In genomic region chrX:103503163-103503852, GRCh38 we compare ENCODE assay signal across 17 cellular contexts. TPM values are rescaled to one million over a fixed set of nuclear protein-coding genes. Genes with fewer than 3 reads are reported as not detected.
DNase-seq lines count a peak whose midpoint lies in the region; ATAC-seq and TF ChIP-seq lines count a peak whose summit lies in the region.
"Had no signal": no experiment of that assay in that cellular context is flagged by ENCODE, and none has a peak within 500 bp of the region (broad histone marks: within the 10 kb centered on the region; RNA-seq: fewer than 3 reads in every experiment).

No MANE protein-coding gene starts in this region.

- H3K27me3 ChIP-seq in Karpas-422 (ENCODE audit: low read length) (no peaks in the 10 kb centered on the region), osteoblast (ENCODE audit: insufficient read depth, low read length) (no peaks in the 10 kb centered on the region), WERI-Rb-1 (ENCODE audit: insufficient read depth, low read depth, severe bottlenecking) (peaks cover 8% of the 10 kb centered on the region)
- H3K27me3 ChIP-seq: thyroid gland had no signal

- no peaks in the 10 kb centered on the region for H3K9me2 ChIP-seq in Karpas-422 (replicated peaks; ENCODE audit: insufficient read depth, low read length)

- no peak overlapping the region for H3K9ac ChIP-seq in Karpas-422 (ENCODE audit: low read length)

- no peaks in the 10 kb centered on the region for H3K9me3 ChIP-seq in Karpas-422 (ENCODE audit: low read length)
- H3K9me3 ChIP-seq in osteoblast (ENCODE audit: low read depth, low read length), result no peaks in the 10 kb centered on the region
- H3K9me3 ChIP-seq in WERI-Rb-1 (ENCODE audit: severe bottlenecking), result no peaks in the 10 kb centered on the region
- H3K9me3 ChIP-seq: thyroid gland had no signal

- H3K36me3 ChIP-seq in Karpas-422 (ENCODE audit: insufficient read depth, low read length) (no peaks in the 10 kb centered on the region), osteoblast (ENCODE audit: insufficient read depth, low read length) (no peaks in the 10 kb centered on the region), WERI-Rb-1 (no peaks in the 10 kb centered on the region)
- H3K36me3 ChIP-seq: thyroid gland had no signal

- H4K20me1 ChIP-seq in Karpas-422 (ENCODE audit: insufficient read depth, low read depth, low read length), result no peaks in the 10 kb centered on the region
- no peaks in the 10 kb centered on the region for H4K20me1 ChIP-seq in osteoblast (ENCODE audit: insufficient read depth, low read length)

- TF ChIP-seq CTCF in choroid plexus epithelial cell (conservative IDR thresholded peaks at IDR 0.05; ENCODE audit: low read depth, low read length) (peak; percentile 9), osteoblast (IDR thresholded peaks at IDR 0.05; ENCODE audit: extremely low read depth, low read depth, low read length) (no peak), WERI-Rb-1 (IDR thresholded peaks at IDR 0.05; ENCODE audit: low read depth, low read length) (no peak)

- no peak overlapping the region for H3K4me2 ChIP-seq in Karpas-422 (ENCODE audit: low read depth, low read length, poor library complexity, severe bottlenecking)
- H3K4me2 ChIP-seq in osteoblast (ENCODE audit: insufficient read depth, low read length), result no peak overlapping the region

- H3K27ac ChIP-seq in Karpas-422 (ENCODE audit: low read length) (no peak overlapping the region), osteoblast (ENCODE audit: low read depth, low read length) (no peak overlapping the region), WERI-Rb-1 (no peak overlapping the region)
- H3K27ac ChIP-seq: skin epidermis, thyroid gland had no signal

- ATAC-seq in GM18868 (IDR thresholded peaks at IDR 0.05; ENCODE audit: unreplicated experiment) (peak; percentile 57), HG03521 (IDR thresholded peaks at IDR 0.05; ENCODE audit: unreplicated experiment) (no peak), HG03095 (IDR thresholded peaks at IDR 0.05; ENCODE audit: unreplicated experiment) (no peak)
- ATAC-seq: activated CD8-positive, alpha-beta T cell treated with anti-CD3 and anti-CD28 coated beads for 36 hours; activated T-cell treated with anti-CD3 and anti-CD28 coated beads, Interleukin-2, amount 50 U/mL, for 72 hours; left ventricle myocardium superior had no signal

- H3K4me1 ChIP-seq in Karpas-422 (ENCODE audit: low read length) (no peaks in the 10 kb centered on the region), osteoblast (ENCODE audit: insufficient read depth, low read length) (peaks cover 5% of the 10 kb centered on the region)
- H3K4me1 ChIP-seq: thyroid gland had no signal

- peak; percentile 33 for DNase-seq in Karpas-422
- peak; percentile 28 for DNase-seq in choroid plexus epithelial cell (ENCODE audit: low read depth)
- DNase-seq in osteoblast (ENCODE audit: insufficient read length, low spot score, missing footprints), result peak; percentile 58
- no peak for DNase-seq in WERI-Rb-1
- DNase-seq in NOMO-1 treated with dmso at 0.1 percent for 144 hours (lab: John Stamatoyannopoulos, UW; ENCODE audit: unreplicated experiment), result no peak
- DNase-seq: activated CD8-positive, alpha-beta T cell treated with anti-CD3 and anti-CD28 coated beads for 36 hours; activated naive CD8-positive, alpha-beta T cell treated with anti-CD3 and anti-CD28 coated beads, Interleukin-2, amount 10 ng/mL, durations not matched to agents 7 days and 5 days; activated T-cell treated with anti-CD3 and anti-CD28 coated beads, Interleukin-2, amount 50 U/mL, for 72 hours; caudate nucleus; effector CD8-positive, alpha-beta T cell; left ventricle myocardium superior; NCI-H526; thyroid gland had no signal

- H3K79me2 ChIP-seq in Karpas-422 (ENCODE audit: low read length) (no peaks in the 10 kb centered on the region), osteoblast (ENCODE audit: insufficient read depth, low read length) (no peaks in the 10 kb centered on the region)

- H3K4me3 ChIP-seq in Karpas-422 (ENCODE audit: low read length) (no peak overlapping the region), choroid plexus epithelial cell (ENCODE audit: low read depth, low read length) (peak overlapping the region; percentile 17), osteoblast (ENCODE audit: insufficient read depth, low read length) (no peak overlapping the region), WERI-Rb-1 (ENCODE audit: low read depth, low read length) (no peak overlapping the region)
- H3K4me3 ChIP-seq: skin epidermis, thyroid gland had no signal

- H2AFZ ChIP-seq in Karpas-422 (ENCODE audit: low read length) (no peak overlapping the region), osteoblast (ENCODE audit: low read length) (no peak overlapping the region)

RNA-seq across cellular contexts. Expression of gene RAB40A, which starts 16.0 kb away (rescaled TPM):
- total RNA-seq in Karpas-422 (2014; rRNA removed; shearing (Covaris generic); ENCODE audit: low replicate concordance), result 0.11 and 0.15 TPM in 2 replicates
- under 0.01 and 0.29 TPM in 2 replicates for total RNA-seq in osteoblast

Comparison
In these comparisons a context has a peak if more than half of its experiments do, and no peak if none do; other contexts are left out.
1. DNase-seq: peak in Karpas-422 (single experiment), choroid plexus epithelial cell (single experiment) and osteoblast (single experiment); none in WERI-Rb-1 (single experiment) and NOMO-1 treated with dmso at 0.1 percent for 144 hours (single experiment).